Comparison of ENCODE assay signal across 8 cellular contexts in the genomic region with DNA sequence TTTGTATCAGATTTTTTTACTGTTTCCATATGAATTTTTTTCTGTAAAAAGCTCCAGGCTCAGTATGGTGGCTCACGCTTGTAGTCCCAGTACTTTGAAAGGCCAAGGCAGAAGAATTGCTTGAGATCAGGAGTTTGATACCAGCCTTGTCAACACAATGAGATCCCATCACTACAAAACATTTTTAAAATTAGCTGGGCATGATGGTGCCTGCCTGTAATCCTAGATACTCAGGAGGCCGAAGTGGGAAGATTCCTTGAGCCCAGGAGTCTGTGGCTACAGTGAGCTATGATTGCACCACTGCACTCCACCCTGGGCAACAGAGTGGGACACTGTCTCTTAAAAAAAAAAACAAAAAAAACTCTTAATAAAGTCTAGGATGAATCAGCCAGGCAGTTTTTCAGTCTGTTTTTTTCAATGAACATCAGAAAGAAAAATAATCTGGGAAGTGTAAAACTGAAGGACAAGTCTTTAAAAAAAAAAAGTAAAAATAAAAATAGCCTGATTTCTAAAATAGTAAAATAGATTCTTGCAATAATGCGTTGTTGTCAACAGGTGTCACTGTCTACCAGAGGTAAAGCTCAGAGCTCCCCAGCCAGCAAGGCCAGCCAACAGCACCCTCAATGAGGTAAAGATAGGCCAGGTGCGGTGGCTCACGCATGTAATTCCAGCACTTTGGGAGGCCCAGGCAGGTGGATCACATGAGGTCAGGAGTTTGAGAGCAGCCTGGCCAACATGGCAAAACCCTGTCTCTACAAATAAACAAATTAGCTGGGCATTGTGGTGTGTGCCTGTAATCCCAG. TPM values are rescaled to one million over a fixed set of nuclear protein-coding genes. Genes with fewer than 3 reads are reported as not detected.
DNase-seq lines count a peak whose midpoint lies in the region; ATAC-seq, FAIRE-seq and TF ChIP-seq lines count a peak whose summit lies in the region.

No MANE protein-coding gene starts in this region.

- WGBS in hepatocyte (ENCODE audit: low lambda C conversion rate, missing lambda C conversion rate), result 43% methylated on average over 5 of the region's 5 CpGs

- H3K4me1 Mint-ChIP-seq in T-helper 17 cell (peaks cover 9% of the 10 kb centered on the region), astrocyte (ENCODE audit: low read depth, unreplicated experiment) (peaks cover 7% of the 10 kb centered on the region)

- H3K4me3 Mint-ChIP-seq in T-helper 17 cell, result no peak overlapping the region
- H3K4me3 Mint-ChIP-seq in astrocyte (ENCODE audit: unreplicated experiment), result no peak overlapping the region

- ATAC-seq in T-helper 17 cell, result peak; percentile 90

- H4K20me1 ChIP-seq in astrocyte (ENCODE audit: insufficient read depth, low read length) (no peaks in the 10 kb centered on the region), hepatocyte (ENCODE audit: insufficient read depth, poor library complexity, severe bottlenecking) (no peaks in the 10 kb centered on the region)

- H3K27me3 Mint-ChIP-seq in T-helper 17 cell (peaks cover 49% of the 10 kb centered on the region), astrocyte (ENCODE audit: low read depth, unreplicated experiment) (peaks cover 3% of the 10 kb centered on the region)

- H3K9me3 ChIP-seq in T-helper 17 cell (ENCODE audit: control insufficient read depth, low read length, poor library complexity, severe bottlenecking), result no peaks in the 10 kb centered on the region
- H3K9me3 ChIP-seq in astrocyte (ENCODE audit: insufficient read depth, low read depth, low read length), result no peaks in the 10 kb centered on the region
- H3K9me3 ChIP-seq in hepatocyte (ENCODE audit: low read depth), result no peaks in the 10 kb centered on the region

- no peak for FAIRE-seq in astrocyte (lab: Jason Lieb, UNC)

- H3K4me1 ChIP-seq in astrocyte (ENCODE audit: insufficient read depth, low read length), result peaks cover 4% of the 10 kb centered on the region
- H3K4me1 ChIP-seq in hepatocyte (ENCODE audit: insufficient read depth), result no peaks in the 10 kb centered on the region

- H3K9me2 ChIP-seq in hepatocyte (replicated peaks; ENCODE audit: insufficient read depth), result no peaks in the 10 kb centered on the region

- H3K79me2 ChIP-seq in astrocyte (ENCODE audit: insufficient read depth, low read length), result no peaks in the 10 kb centered on the region
- H3K79me2 ChIP-seq in hepatocyte, result no peaks in the 10 kb centered on the region

- H3K27ac Mint-ChIP-seq in T-helper 17 cell, result no peak overlapping the region
- H3K27ac Mint-ChIP-seq in astrocyte (ENCODE audit: unreplicated experiment), result no peak overlapping the region

- H3K9ac ChIP-seq in astrocyte (ENCODE audit: low read length), result no peak overlapping the region

- H3K27me3 ChIP-seq in astrocyte (ENCODE audit: insufficient read depth, low read length) (peaks cover 18% of the 10 kb centered on the region), hepatocyte (peaks cover 2% of the 10 kb centered on the region)

- no peak overlapping the region for H3K4me3 ChIP-seq in astrocyte (ENCODE audit: insufficient read depth, low read depth, low read length)
- H3K4me3 ChIP-seq in hepatocyte, result no peak overlapping the region

- DNase-seq in A172 (ENCODE audit: low spot score) (peak; percentile 12), LoVo (ENCODE audit: low spot score) (peak; percentile 65), T-helper 17 cell (peak; percentile 16 to 30 (median 22)), astrocyte (ENCODE audit: low read depth) (peak; percentile 12), hepatocyte (ENCODE audit: low spot score) (peak; percentile 80), putamen (ENCODE audit: low spot score) (no peak)
- DNase-seq in stimulated activated CD4-positive, alpha-beta T cell treated with anti-CD3 and anti-CD28 coated beads, Interleukin-1b, Interleukin-23, amount 100 ng/mL, for 24 hours (ENCODE audit: low read depth in 4 of 4, low spot score in 1 of 4), result peak in 3 of 4 experiments; percentile 11 to 24 (median 14)

- H3K4me2 ChIP-seq in astrocyte (ENCODE audit: low read length) (no peak overlapping the region), hepatocyte (no peak overlapping the region)

- TF ChIP-seq CTCF in GM12872 (IDR thresholded peaks at IDR 0.05; ENCODE audit: insufficient read depth, low read depth, low read length) (peak; percentile 55; the same call in 2 of the 3 replicates), astrocyte (IDR thresholded peaks at IDR 0.05; ENCODE audit: insufficient read depth, low read depth, low read length) (peak; percentile 54), hepatocyte (IDR thresholded peaks at IDR 0.05; ENCODE audit: poor library complexity) (peak; percentile 73)

- H2AFZ ChIP-seq in astrocyte (ENCODE audit: low read depth, low read length) (no peak overlapping the region), hepatocyte (no peak overlapping the region)

- H3K9me3 Mint-ChIP-seq in astrocyte (ENCODE audit: unreplicated experiment), result no peaks in the 10 kb centered on the region

- no peaks in the 10 kb centered on the region for H3K36me3 Mint-ChIP-seq in T-helper 17 cell (ENCODE audit: low read depth)
- no peaks in the 10 kb centered on the region for H3K36me3 Mint-ChIP-seq in astrocyte (ENCODE audit: low read depth, unreplicated experiment)

- H3K27ac ChIP-seq in astrocyte (ENCODE audit: low read depth, low read length), result no peak overlapping the region
- H3K27ac ChIP-seq in hepatocyte, result no peak overlapping the region

- no peaks in the 10 kb centered on the region for H3K36me3 ChIP-seq in astrocyte (ENCODE audit: insufficient read depth, low read length)
- no peaks in the 10 kb centered on the region for H3K36me3 ChIP-seq in hepatocyte (replicated peaks; ENCODE audit: insufficient read depth, low read depth)

RNA-seq across cellular contexts. Expression of a gene that starts 9.3 kb away (rescaled TPM):
- 40.8 and 53.7 TPM in 2 replicates for total RNA-seq in A172 (2014; rRNA removed; shearing (Covaris generic))
- total RNA-seq in T-helper 17 cell (10 to 100 TPM; 27.7 to 29.8 TPM), astrocyte (37.8 and 39.3 TPM in 2 replicates), hepatocyte (42.8 and 45.7 TPM in 2 replicates)
- 35.1 and 35.4 TPM in 2 replicates for polyA plus RNA-seq in hepatocyte

RNA-seq across cellular contexts. Expression of a gene that starts 25.7 kb away (rescaled TPM):
- total RNA-seq in A172 (2014; rRNA removed; shearing (Covaris generic)), result 24.9 and 45.2 TPM in 2 replicates
- 10 to 100 TPM; 61.0 to 62.4 TPM for total RNA-seq in T-helper 17 cell
- total RNA-seq in astrocyte, result 0.64 and 1.4 TPM in 2 replicates
- 9.3 and 10.0 TPM in 2 replicates for total RNA-seq in hepatocyte
- 2.5 and 3.2 TPM in 2 replicates for polyA plus RNA-seq in hepatocyte
